In the genomic region with DNA sequence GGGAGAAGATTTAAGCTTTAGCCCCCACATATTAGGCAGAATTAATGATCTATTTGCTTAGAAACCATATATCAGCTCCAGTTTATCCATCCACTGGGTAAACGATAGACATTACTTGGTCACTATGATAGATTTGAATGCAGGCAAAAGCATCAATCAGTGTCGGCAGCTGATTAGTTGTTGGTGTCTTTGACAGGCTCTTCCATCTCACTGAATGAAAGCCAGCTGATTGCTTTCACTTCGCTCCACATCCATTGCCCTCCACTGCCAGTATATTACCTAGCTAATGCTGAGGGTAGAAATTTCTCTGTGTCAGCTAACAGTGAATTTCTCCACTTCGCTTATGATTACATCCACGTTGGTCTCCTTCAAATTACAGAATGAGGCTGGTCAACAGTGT, we compare ENCODE assay signal across 11 cellular contexts.
"Had no signal": no experiment of that assay in that cellular context is flagged by ENCODE, and none has a peak within 500 bp of the region (broad histone marks: within the 10 kb centered on the region; RNA-seq: fewer than 3 reads in every experiment).

No MANE protein-coding gene starts in this region.

- H3K27me3 Mint-ChIP-seq: activated naive CD8-positive, alpha-beta T cell treated with anti-CD3 and anti-CD28 coated beads, Interleukin-2, amount 10 ng/mL, durations not matched to agents 7 days and 5 days; central memory CD8-positive, alpha-beta T cell; natural killer cell treated with Interleukin-12 subunit alpha and Interleukin-12 subunit beta and Interleukin-15 and Interleukin-18, amount 100 ng/mL, for 72 hours had no signal

- ATAC-seq: foreskin keratinocyte; natural killer cell treated with Interleukin-12 subunit alpha and Interleukin-12 subunit beta and Interleukin-15 and Interleukin-18, amount 100 ng/mL, for 72 hours; stimulated activated effector memory CD8-positive, alpha-beta T cell treated with anti-CD3 and anti-CD28 coated beads, Interleukin-12 subunit alpha, Interleukin-12 subunit beta, amount 100 ng/mL, for 72 hours had no signal

- H3K4me3 Mint-ChIP-seq: activated naive CD8-positive, alpha-beta T cell treated with anti-CD3 and anti-CD28 coated beads, Interleukin-2, amount 10 ng/mL, durations not matched to agents 7 days and 5 days; central memory CD8-positive, alpha-beta T cell; natural killer cell treated with Interleukin-12 subunit alpha and Interleukin-12 subunit beta and Interleukin-15 and Interleukin-18, amount 100 ng/mL, for 72 hours; stimulated activated effector memory CD8-positive, alpha-beta T cell treated with anti-CD3 and anti-CD28 coated beads, Interleukin-12 subunit alpha, Interleukin-12 subunit beta, amount 100 ng/mL, for 72 hours had no signal

- H3K27ac Mint-ChIP-seq: activated naive CD8-positive, alpha-beta T cell treated with anti-CD3 and anti-CD28 coated beads, Interleukin-2, amount 10 ng/mL, durations not matched to agents 7 days and 5 days; natural killer cell treated with Interleukin-12 subunit alpha and Interleukin-12 subunit beta and Interleukin-15 and Interleukin-18, amount 100 ng/mL, for 72 hours; stimulated activated effector memory CD8-positive, alpha-beta T cell treated with anti-CD3 and anti-CD28 coated beads, Interleukin-12 subunit alpha, Interleukin-12 subunit beta, amount 100 ng/mL, for 72 hours had no signal

- DNase-seq: activated naive CD4-positive, alpha-beta T cell; activated naive CD8-positive, alpha-beta T cell treated with anti-CD3 and anti-CD28 coated beads, Interleukin-2, amount 10 ng/mL, durations not matched to agents 7 days and 5 days; brain microvascular endothelial cell; effector CD4-positive, alpha-beta T cell; foreskin keratinocyte; nucleus accumbens; posterior cingulate gyrus had no signal

- FAIRE-seq: urothelium cell line had no signal

- H3K4me1 Mint-ChIP-seq: activated naive CD8-positive, alpha-beta T cell treated with anti-CD3 and anti-CD28 coated beads, Interleukin-2, amount 10 ng/mL, durations not matched to agents 7 days and 5 days; central memory CD8-positive, alpha-beta T cell; stimulated activated effector memory CD8-positive, alpha-beta T cell treated with anti-CD3 and anti-CD28 coated beads, Interleukin-12 subunit alpha, Interleukin-12 subunit beta, amount 100 ng/mL, for 72 hours had no signal

- H3K36me3 Mint-ChIP-seq: activated naive CD8-positive, alpha-beta T cell treated with anti-CD3 and anti-CD28 coated beads, Interleukin-2, amount 10 ng/mL, durations not matched to agents 7 days and 5 days; natural killer cell treated with Interleukin-12 subunit alpha and Interleukin-12 subunit beta and Interleukin-15 and Interleukin-18, amount 100 ng/mL, for 72 hours; stimulated activated effector memory CD8-positive, alpha-beta T cell treated with anti-CD3 and anti-CD28 coated beads, Interleukin-12 subunit alpha, Interleukin-12 subunit beta, amount 100 ng/mL, for 72 hours had no signal
